ENCODE assay signal across 11 cellular contexts in the genomic region with DNA sequence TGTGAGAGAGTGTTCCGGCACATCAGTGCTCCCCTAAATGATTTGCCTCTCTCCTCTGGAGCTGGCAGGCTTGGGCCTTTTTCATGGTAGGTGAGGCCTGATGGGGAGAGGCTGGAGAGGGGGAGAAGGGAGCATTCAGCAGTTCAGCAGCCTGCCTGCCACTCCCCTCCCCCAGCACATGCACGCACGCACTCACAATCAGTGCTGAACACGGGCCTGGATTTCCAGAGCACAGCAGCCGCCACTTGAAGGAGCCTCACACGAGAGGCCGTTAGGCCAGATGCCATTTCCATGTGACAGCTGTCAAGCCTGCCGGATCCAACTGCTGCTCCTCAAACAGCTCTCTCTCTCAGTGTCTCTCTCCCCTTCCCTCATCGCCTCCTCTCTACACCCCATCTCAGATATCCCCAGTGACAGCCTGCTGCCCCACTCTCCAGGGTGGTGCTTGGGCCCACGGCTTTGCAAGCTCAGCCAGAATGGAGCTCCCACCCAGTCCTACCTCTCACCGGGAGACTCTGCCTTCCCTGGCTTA.
DNase-seq lines count a peak whose midpoint lies in the region; ATAC-seq and TF ChIP-seq lines count a peak whose summit lies in the region.
"Had no signal": no experiment of that assay in that cellular context is flagged by ENCODE, and none has a peak within 500 bp of the region (broad histone marks: within the 10 kb centered on the region; RNA-seq: fewer than 3 reads in every experiment).

No MANE protein-coding gene starts in this region.

- TF ChIP-seq POLR2A in testis (IDR thresholded peaks at IDR 0.05): no peak

- H3K4me3 Mint-ChIP-seq in activated T-helper 1 cell treated with anti-CD3 and anti-CD28 coated beads, Interleukin-12 subunit alpha, Interleukin-12 subunit beta, Interleukin-2, Interleukin-4 antibody, amounts not matched to agents 30 ng/mL and 10 ng/mL and 1 ng/mL, durations not matched to agents 14 hours and 24 hours and 36 hours: no peak overlapping the region
- H3K4me3 Mint-ChIP-seq: CD14-positive monocyte had no signal

- WGBS in mesodermal cell (ENCODE audit: insufficient coverage in 2 of 2), 2 experiments: 55 to 65% methylated on average over 10 to 11 of the region's 11 CpGs
- WGBS in testis, 2 donors: 86% methylated on average over 10 to 11 of the region's 11 CpGs

- peak overlapping the region; percentile 58 for H3K27ac Mint-ChIP-seq in activated T-helper 1 cell treated with anti-CD3 and anti-CD28 coated beads, Interleukin-12 subunit alpha, Interleukin-12 subunit beta, Interleukin-2, Interleukin-4 antibody, amounts not matched to agents 30 ng/mL and 10 ng/mL and 1 ng/mL, durations not matched to agents 14 hours and 24 hours and 36 hours
- H3K27ac Mint-ChIP-seq: CD14-positive monocyte had no signal

- H3K4me1 Mint-ChIP-seq in activated T-helper 1 cell treated with anti-CD3 and anti-CD28 coated beads, Interleukin-12 subunit alpha, Interleukin-12 subunit beta, Interleukin-2, Interleukin-4 antibody, amounts not matched to agents 30 ng/mL and 10 ng/mL and 1 ng/mL, durations not matched to agents 14 hours and 24 hours and 36 hours (ENCODE audit: low read depth): peaks cover 23% of the 10 kb centered on the region

- peaks cover 65% of the 10 kb centered on the region for H3K4me1 ChIP-seq in mesodermal cell (ENCODE audit: control insufficient read depth, insufficient read depth, low read length, poor library complexity, severe bottlenecking)
- H3K4me1 ChIP-seq in testis: peaks cover 12% of the 10 kb centered on the region

- H3K36me3 Mint-ChIP-seq in activated T-helper 1 cell treated with anti-CD3 and anti-CD28 coated beads, Interleukin-12 subunit alpha, Interleukin-12 subunit beta, Interleukin-2, Interleukin-4 antibody, amounts not matched to agents 30 ng/mL and 10 ng/mL and 1 ng/mL, durations not matched to agents 14 hours and 24 hours and 36 hours (ENCODE audit: low read depth): peaks cover 6% of the 10 kb centered on the region
- H3K36me3 Mint-ChIP-seq: CD14-positive monocyte had no signal

- ATAC-seq in GM19023 (IDR thresholded peaks at IDR 0.05; ENCODE audit: unreplicated experiment): no peak
- no peak for ATAC-seq in GM18511 (IDR thresholded peaks at IDR 0.05; ENCODE audit: unreplicated experiment)

- TF ChIP-seq CTCF in testis (IDR thresholded peaks at IDR 0.05): no peak

- H3K27me3 ChIP-seq in testis: no peaks in the 10 kb centered on the region
- H3K27me3 ChIP-seq: MG63 had no signal

- intact Hi-C loops in activated T-helper 1 cell treated with anti-CD3 and anti-CD28 coated beads, Interleukin-12 subunit alpha, Interleukin-12 subunit beta, Interleukin-2, Interleukin-4 antibody, amounts not matched to agents 30 ng/mL and 10 ng/mL and 1 ng/mL, durations not matched to agents 14 hours and 24 hours and 36 hours (cut with micrococcal nuclease): no loop called here
- intact Hi-C loops in testis (cut with DNase I; ENCODE audit: low total_unique reads): no loop called here

- H3K27ac ChIP-seq in mesodermal cell (ENCODE audit: low read depth, low read length, severe bottlenecking): peak overlapping the region; percentile 91
- H3K27ac ChIP-seq in testis: no peak overlapping the region
- H3K27ac ChIP-seq: VCaP had no signal

- H3K27me3 Mint-ChIP-seq in activated T-helper 1 cell treated with anti-CD3 and anti-CD28 coated beads, Interleukin-12 subunit alpha, Interleukin-12 subunit beta, Interleukin-2, Interleukin-4 antibody, amounts not matched to agents 30 ng/mL and 10 ng/mL and 1 ng/mL, durations not matched to agents 14 hours and 24 hours and 36 hours (ENCODE audit: insufficient read depth): peaks cover 2% of the 10 kb centered on the region

- H3K9me3 ChIP-seq in mesodermal cell (ENCODE audit: control insufficient read depth, low read length) (peaks cover 6% of the 10 kb centered on the region), testis (no peaks in the 10 kb centered on the region)
- H3K9me3 ChIP-seq: MG63 had no signal

- peak; percentile 98 for DNase-seq in DMS 273 treated with DMSO at 0.1 percent for 48 hours (lab: John Stamatoyannopoulos, UW)
- DNase-seq in NCI-H187 treated with DMSO at 0.1 percent for 48 hours (lab: John Stamatoyannopoulos, UW): peak; percentile 85
- no peak for DNase-seq in activated T-helper 1 cell treated with anti-CD3 and anti-CD28 coated beads, Interleukin-12 subunit alpha, Interleukin-12 subunit beta, Interleukin-2, Interleukin-4 antibody, amounts not matched to agents 30 ng/mL and 10 ng/mL and 1 ng/mL, durations not matched to agents 14 hours and 24 hours and 36 hours (ENCODE audit: low spot score)
- DNase-seq in amniotic stem cell (lab: John Stamatoyannopoulos, UW): no peak
- DNase-seq in testis: no peak

- H3K4me3 ChIP-seq in mesodermal cell (ENCODE audit: extremely low read depth, insufficient read depth, low read length, poor library complexity, severe bottlenecking) (no peak overlapping the region), testis (no peak overlapping the region)
- H3K4me3 ChIP-seq: MG63 had no signal

- peaks cover 26% of the 10 kb centered on the region for H3K36me3 ChIP-seq in mesodermal cell (ENCODE audit: control insufficient read depth, insufficient read depth, low read length)
- no peaks in the 10 kb centered on the region for H3K36me3 ChIP-seq in testis (ENCODE audit: low read depth, missing control alignments)
- H3K36me3 ChIP-seq: MG63 had no signal

- H3K9me3 Mint-ChIP-seq in activated T-helper 1 cell treated with anti-CD3 and anti-CD28 coated beads, Interleukin-12 subunit alpha, Interleukin-12 subunit beta, Interleukin-2, Interleukin-4 antibody, amounts not matched to agents 30 ng/mL and 10 ng/mL and 1 ng/mL, durations not matched to agents 14 hours and 24 hours and 36 hours: no peaks in the 10 kb centered on the region
- H3K9me3 Mint-ChIP-seq: CD14-positive monocyte had no signal

Comparison
In these comparisons a context has a peak if more than half of its experiments do, and no peak if none do; other contexts are left out.
1. DNase-seq: peak in DMS 273 treated with DMSO at 0.1 percent for 48 hours (single experiment) and NCI-H187 treated with DMSO at 0.1 percent for 48 hours (single experiment); none in activated T-helper 1 cell treated with anti-CD3 and anti-CD28 coated beads, Interleukin-12 subunit alpha, Interleukin-12 subunit beta, Interleukin-2, Interleukin-4 antibody, amounts not matched to agents 30 ng/mL and 10 ng/mL and 1 ng/mL, durations not matched to agents 14 hours and 24 hours and 36 hours (single experiment), amniotic stem cell (single experiment) and testis (single experiment).